In the genomic region with DNA sequence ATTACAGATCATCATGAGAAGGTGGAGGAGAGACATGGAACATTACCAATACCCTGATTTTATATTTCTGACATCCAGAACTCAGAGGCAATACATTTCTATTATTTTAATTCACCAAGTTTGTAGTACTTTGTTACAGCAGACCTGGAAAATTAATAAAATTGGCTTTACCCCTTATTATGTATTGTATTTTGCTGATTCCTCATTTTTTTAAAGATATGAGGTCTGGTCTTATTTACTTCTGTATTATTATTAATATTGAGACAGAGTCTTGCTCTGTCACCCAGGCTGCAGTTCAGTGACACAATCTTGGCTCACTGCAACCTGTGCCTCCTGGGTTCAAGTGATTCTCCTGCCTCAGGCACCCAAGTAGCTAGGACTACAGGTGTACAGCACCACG, we compare ENCODE assay signal across 27 cellular contexts.
"Had no signal": no experiment of that assay in that cellular context is flagged by ENCODE, and none has a peak within 500 bp of the region (broad histone marks: within the 10 kb centered on the region; RNA-seq: fewer than 3 reads in every experiment).

No MANE protein-coding gene starts in this region.

- H3K36me3 ChIP-seq: colonic mucosa, esophagus squamous epithelium, gastrocnemius medialis, heart right ventricle, left lung had no signal

- H3K4me3 ChIP-seq: colonic mucosa, esophagus squamous epithelium, gastrocnemius medialis, heart right ventricle, left lung, lung had no signal

- H3K9me3 ChIP-seq: colonic mucosa, esophagus squamous epithelium, gastrocnemius medialis had no signal

- H3K27me3 ChIP-seq: colonic mucosa, esophagus squamous epithelium, gastrocnemius medialis, heart right ventricle, left lung had no signal

- H3K27ac ChIP-seq: colonic mucosa, epithelial cell of prostate, esophagus squamous epithelium, gastrocnemius medialis, heart right ventricle, left lung had no signal

- H3K4me1 ChIP-seq: colonic mucosa, esophagus squamous epithelium, gastrocnemius medialis, heart right ventricle, left lung had no signal

- FAIRE-seq: endometrium, islet of Langerhans, keratinocyte had no signal

- ATAC-seq: effector memory CD8-positive, alpha-beta T cell; esophagus mucosa; gastrocnemius medialis; heart right ventricle; left cardiac atrium; left lung; left ventricle myocardium superior; naive thymus-derived CD4-positive, alpha-beta T cell had no signal

- DNase-seq: colonic mucosa; cortex of kidney; effector CD8-positive, alpha-beta T cell; effector memory CD8-positive, alpha-beta T cell; endodermal cell; erythroblast; esophagus squamous epithelium; foreskin fibroblast; foreskin melanocyte; gastrocnemius medialis; glutamatergic neuron; head of caudate nucleus; heart right ventricle; hippocampal formation; left cardiac atrium; left lung; left ventricle myocardium superior; mammary epithelial cell; mesendoderm; midbrain; naive thymus-derived CD4-positive, alpha-beta T cell had no signal
